In the genomic region with DNA sequence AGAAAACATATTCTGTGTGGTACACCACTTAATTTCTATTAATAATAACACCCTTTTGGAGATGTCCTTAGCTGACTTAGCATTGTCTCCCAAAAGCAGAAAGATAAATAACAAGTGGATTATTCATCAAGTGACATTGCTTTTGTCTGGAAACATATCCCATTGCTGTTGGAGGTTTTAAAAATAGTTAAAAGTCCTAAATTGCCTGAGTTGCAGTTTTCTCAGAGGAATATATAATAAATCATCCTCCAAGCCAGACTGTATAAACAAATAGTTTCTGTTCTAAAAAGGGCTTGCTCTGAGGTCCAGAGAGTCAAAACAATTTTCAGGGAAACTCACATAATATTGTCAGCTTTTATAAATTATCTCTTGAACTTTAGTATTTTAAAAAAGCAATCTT, we compare ENCODE assay signal across 25 cellular contexts.
"Had no signal": no experiment of that assay in that cellular context is flagged by ENCODE, and none has a peak within 500 bp of the region (broad histone marks: within the 10 kb centered on the region; RNA-seq: fewer than 3 reads in every experiment).

No MANE protein-coding gene starts in this region.

- DNase-seq: activated CD4-positive, alpha-beta T cell treated with anti-CD3 and anti-CD28 coated beads for 36 hours; activated CD8-positive, alpha-beta memory T cell treated with anti-CD3 and anti-CD28 coated beads, Interleukin-2, amount 50 U/mL, for 4 hours; activated CD8-positive, alpha-beta T cell treated with anti-CD3 and anti-CD28 coated beads for 36 hours; activated gamma-delta T cell treated with Interleukin-2 at 50 U/mL for 16 hours; activated naive CD4-positive, alpha-beta T cell treated with anti-CD3 and anti-CD28 coated beads, Interleukin-2, amount 10 ng/mL, durations not matched to agents 7 days and 5 days; activated naive CD8-positive, alpha-beta T cell treated with anti-CD3 and anti-CD28 coated beads for 36 hours; activated T-cell treated with anti-CD3 and anti-CD28 coated beads, Interleukin-2, amount 50 U/mL, for 72 hours; adrenal gland; anterior cingulate cortex; body of pancreas; central memory CD4-positive, alpha-beta T cell; Karpas-422; NCI-H1048; NCI-H146; NCI-H187 treated with DMSO at 0.1 percent for 48 hours; NCI-H2081 treated with DMSO at 0.1 percent for 48 hours; NCI-H446; NCI-H524; Peyer's patch; Right ventricle myocardium superior; SJCRH30; SK-N-SH; T-helper 1 cell; WERI-Rb-1 had no signal

- H3K27ac ChIP-seq: adrenal gland, body of pancreas, Peyer's patch, RWPE1, SJCRH30, WERI-Rb-1 had no signal

- ATAC-seq: activated CD4-positive, alpha-beta T cell treated with anti-CD3 and anti-CD28 coated beads for 36 hours; activated CD8-positive, alpha-beta T cell treated with anti-CD3 and anti-CD28 coated beads for 36 hours; activated T-cell treated with anti-CD3 and anti-CD28 coated beads, Interleukin-2, amount 50 U/mL, for 72 hours; body of pancreas had no signal

- H3K4me1 ChIP-seq: adrenal gland, body of pancreas, Peyer's patch had no signal

- H3K4me2 ChIP-seq: SK-N-SH had no signal

- H3K9me3 ChIP-seq: adrenal gland, body of pancreas, Peyer's patch, SJCRH30, SK-N-SH had no signal

- H3K9ac ChIP-seq: SK-N-SH had no signal

- H3K36me3 ChIP-seq: adrenal gland, Peyer's patch, SJCRH30, WERI-Rb-1 had no signal

- H3K4me3 ChIP-seq: adrenal gland, body of pancreas, Peyer's patch, SJCRH30 had no signal

- H3K27me3 ChIP-seq: adrenal gland, body of pancreas, Peyer's patch, SJCRH30 had no signal
